9 cellular contexts compared by ENCODE assay signal in genomic region chr6:41713161-41713649, GRCh38. TPM values are rescaled to one million over a fixed set of nuclear protein-coding genes. Genes with fewer than 3 reads are reported as not detected.
DNase-seq lines count a peak whose midpoint lies in the region; ATAC-seq and TF ChIP-seq lines count a peak whose summit lies in the region.
"Had no signal": no experiment of that assay in that cellular context is flagged by ENCODE, and none has a peak within 500 bp of the region (broad histone marks: within the 10 kb centered on the region; RNA-seq: fewer than 3 reads in every experiment).

No MANE protein-coding gene starts in this region.

- H3K27ac Mint-ChIP-seq in glutamatergic neuron (ENCODE audit: unreplicated experiment): no peak overlapping the region
- H3K27ac Mint-ChIP-seq: activated naive CD8-positive, alpha-beta T cell had no signal

- TF ChIP-seq CTCF in glutamatergic neuron (IDR thresholded peaks at IDR 0.05; ENCODE audit: partially characterized antibody, unreplicated experiment) (no peak), GM20000 (IDR thresholded peaks at IDR 0.05; ENCODE audit: extremely low read depth, missing control alignments) (no peak)

- H3K4me3 Mint-ChIP-seq in glutamatergic neuron (ENCODE audit: unreplicated experiment): no peak overlapping the region
- H3K4me3 Mint-ChIP-seq: activated naive CD8-positive, alpha-beta T cell had no signal

- peak; percentile 3 for ATAC-seq in HG03439 (IDR thresholded peaks at IDR 0.05; ENCODE audit: unreplicated experiment)
- no peak for ATAC-seq in HG03159 (IDR thresholded peaks at IDR 0.05; ENCODE audit: unreplicated experiment)

- DNase-seq in EH (ENCODE audit: low read depth) (peak; percentile 65), astrocyte of the hippocampus (ENCODE audit: low read depth, low spot score) (peak; percentile 80), medulla oblongata (ENCODE audit: extremely low spot score) (peak; percentile 76), glutamatergic neuron (no peak), NCI-H524 treated with DMSO at 0.1 percent for 48 hours (lab: John Stamatoyannopoulos, UW) (no peak), GM20000 (ENCODE audit: low spot score) (no peak)

- no peaks in the 10 kb centered on the region for H3K4me1 Mint-ChIP-seq in glutamatergic neuron (ENCODE audit: low read depth, unreplicated experiment)

- H3K36me3 Mint-ChIP-seq in glutamatergic neuron (ENCODE audit: unreplicated experiment): no peaks in the 10 kb centered on the region

- H3K9me3 Mint-ChIP-seq in glutamatergic neuron (ENCODE audit: unreplicated experiment): peaks cover 6% of the 10 kb centered on the region

- peaks cover 9% of the 10 kb centered on the region for H3K27me3 Mint-ChIP-seq in glutamatergic neuron (ENCODE audit: unreplicated experiment)
- H3K27me3 Mint-ChIP-seq: activated naive CD8-positive, alpha-beta T cell had no signal

RNA-seq across cellular contexts. Expression of gene TFEB, which starts 22.2 kb away (rescaled TPM):
- total RNA-seq in glutamatergic neuron (ENCODE audit: unreplicated experiment): 3.1 TPM

RNA-seq across cellular contexts. Expression of gene PGC, which starts 34.0 kb away (rescaled TPM):
- total RNA-seq in glutamatergic neuron (ENCODE audit: unreplicated experiment): not detected

Comparison
In these comparisons a context has a peak if more than half of its experiments do, and no peak if none do; other contexts are left out.
1. DNase-seq: peak in EH (single experiment), astrocyte of the hippocampus (single experiment) and medulla oblongata (single experiment); none in glutamatergic neuron (single experiment), NCI-H524 treated with DMSO at 0.1 percent for 48 hours (single experiment) and GM20000 (single experiment).